28 cellular contexts compared by ENCODE assay signal in the genomic region with DNA sequence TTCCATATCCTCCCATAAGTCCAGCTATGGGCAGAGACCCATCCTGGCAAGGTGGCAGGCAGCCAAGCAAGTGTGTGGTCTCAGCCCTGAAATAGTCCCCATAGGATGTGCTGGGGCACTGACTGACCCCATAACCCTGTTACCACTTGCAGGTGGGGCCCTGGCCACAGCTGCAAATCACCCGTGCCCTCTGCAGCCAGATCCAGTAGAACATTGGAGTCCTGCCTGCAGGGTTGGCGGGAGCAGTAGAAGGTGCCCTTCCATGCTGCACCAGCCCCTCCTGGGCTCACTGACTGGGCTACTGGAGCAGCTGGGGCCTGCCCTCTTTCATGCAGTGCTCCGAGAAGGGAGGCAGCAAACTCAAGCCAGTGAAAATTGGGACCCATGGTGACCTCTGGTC.
DNase-seq lines count a peak whose midpoint lies in the region; ATAC-seq and TF ChIP-seq lines count a peak whose summit lies in the region.
"Had no signal": no experiment of that assay in that cellular context is flagged by ENCODE, and none has a peak within 500 bp of the region (broad histone marks: within the 10 kb centered on the region; RNA-seq: fewer than 3 reads in every experiment).

No MANE protein-coding gene starts in this region.

- no peak overlapping the region for H3K4me3 Mint-ChIP-seq in chondrocyte (ENCODE audit: unreplicated experiment)
- H3K4me3 Mint-ChIP-seq: activated CD8-positive, alpha-beta T cell treated with anti-CD3 and anti-CD28 coated beads for 36 hours; activated T-helper 1 cell treated with anti-CD3 and anti-CD28 coated beads, Interleukin-12 subunit alpha, Interleukin-12 subunit beta, Interleukin-2, Interleukin-4 antibody, amounts not matched to agents 30 ng/mL and 10 ng/mL and 1 ng/mL, durations not matched to agents 14 hours and 24 hours and 36 hours; mesothelial cell of epicardium; natural killer cell had no signal

- ATAC-seq in Right ventricle myocardium superior (ENCODE audit: poor library complexity) (peak; percentile 82), HG02885 (IDR thresholded peaks at IDR 0.05; ENCODE audit: poor library complexity, unreplicated experiment) (no peak)
- ATAC-seq: activated CD8-positive, alpha-beta T cell treated with anti-CD3 and anti-CD28 coated beads for 36 hours; HCT116; natural killer cell; PC-3 had no signal

- peaks cover 41% of the 10 kb centered on the region for H3K36me3 Mint-ChIP-seq in chondrocyte (ENCODE audit: low read depth)
- H3K36me3 Mint-ChIP-seq: natural killer cell had no signal

- no peaks in the 10 kb centered on the region for H3K9me3 Mint-ChIP-seq in chondrocyte (ENCODE audit: low read depth)
- H3K9me3 Mint-ChIP-seq: activated CD8-positive, alpha-beta T cell treated with anti-CD3 and anti-CD28 coated beads for 36 hours; activated T-helper 1 cell treated with anti-CD3 and anti-CD28 coated beads, Interleukin-12 subunit alpha, Interleukin-12 subunit beta, Interleukin-2, Interleukin-4 antibody, amounts not matched to agents 30 ng/mL and 10 ng/mL and 1 ng/mL, durations not matched to agents 14 hours and 24 hours and 36 hours; mesothelial cell of epicardium; natural killer cell had no signal

- peaks cover 30% of the 10 kb centered on the region for H3K4me1 Mint-ChIP-seq in chondrocyte (ENCODE audit: low read depth)

- no peaks in the 10 kb centered on the region for H3K9me3 ChIP-seq in tibial artery
- H3K9me3 ChIP-seq: adrenal gland, stomach had no signal

- no peak for TF ChIP-seq CTCF in chondrocyte (IDR thresholded peaks at IDR 0.05)
- TF ChIP-seq CTCF in tibial artery (IDR thresholded peaks at IDR 0.05): no peak

- H3K4me1 ChIP-seq in tibial artery: peaks cover 1 to 96% (median 65%) of the 10 kb centered on the region in 4 donors

- peaks cover 2 to 83% (median 77%) of the 10 kb centered on the region in 3 donors for H3K36me3 ChIP-seq in tibial artery

- intact Hi-C loops in Right ventricle myocardium superior (cut with DNase I) (no loop called here), tibial artery (cut with DNase I; ENCODE audit: low total_unique reads) (no loop called here)

- H3K27me3 ChIP-seq in tibial artery: no peaks in the 10 kb centered on the region
- H3K27me3 ChIP-seq: adrenal gland, stomach had no signal

- H3K27ac ChIP-seq in tibial artery: peak overlapping the region; percentile 0 to 91
- H3K27ac ChIP-seq: C4-2B had no signal

- DNase-seq in chondrocyte (ENCODE audit: low spot score) (peak; percentile 68), Right ventricle myocardium superior (peak; percentile 78), myocyte (ENCODE audit: low read depth) (peak; percentile 30), tibial artery (no peak), retina (no peak), NCI-H2196 (lab: John Stamatoyannopoulos, UW; ENCODE audit: unreplicated experiment) (no peak)
- DNase-seq: activated CD8-positive, alpha-beta memory T cell treated with anti-CD3 and anti-CD28 coated beads, Interleukin-2, amount 50 U/mL, for 48 hours; activated CD8-positive, alpha-beta T cell treated with anti-CD3 and anti-CD28 coated beads for 36 hours; activated naive CD4-positive, alpha-beta T cell treated with Interleukin-2 at 50 U/mL for 16 hours; adrenal gland; erythroblast; GF-D8; islet precursor cell; MM.1S; natural killer cell; NCI-H1105 treated with DMSO at 0.1 percent for 48 hours; NCI-H1930; NK-92 treated with Interleukin-12 subunit alpha and Interleukin-12 subunit beta, amount 100 ng/mL, for 24 hours; stimulated activated CD4-positive, alpha-beta T cell treated with anti-CD3 and anti-CD28 coated beads, Interleukin-1b, Interleukin-23, amount 100 ng/mL, for 48 hours; stomach; T-helper 9 cell; trophoblast cell had no signal

- no peaks in the 10 kb centered on the region for H3K27me3 Mint-ChIP-seq in chondrocyte (ENCODE audit: low read depth)
- H3K27me3 Mint-ChIP-seq: activated CD8-positive, alpha-beta T cell treated with anti-CD3 and anti-CD28 coated beads for 36 hours had no signal

- no peak overlapping the region for H3K4me3 ChIP-seq in tibial artery
- H3K4me3 ChIP-seq: adrenal gland, stomach had no signal

- no peak overlapping the region for H3K27ac Mint-ChIP-seq in chondrocyte (ENCODE audit: unreplicated experiment)
- H3K27ac Mint-ChIP-seq: activated CD8-positive, alpha-beta T cell treated with anti-CD3 and anti-CD28 coated beads for 36 hours; mesothelial cell of epicardium; natural killer cell had no signal

Comparison
In these comparisons a context has a peak if more than half of its experiments do, and no peak if none do; other contexts are left out.
1. DNase-seq: peak in chondrocyte (single experiment), Right ventricle myocardium superior (single experiment) and myocyte (single experiment); none in tibial artery (0 of 2), retina (single experiment) and NCI-H2196 (single experiment).